Comparison of ENCODE assay signal across 19 cellular contexts in the genomic region with DNA sequence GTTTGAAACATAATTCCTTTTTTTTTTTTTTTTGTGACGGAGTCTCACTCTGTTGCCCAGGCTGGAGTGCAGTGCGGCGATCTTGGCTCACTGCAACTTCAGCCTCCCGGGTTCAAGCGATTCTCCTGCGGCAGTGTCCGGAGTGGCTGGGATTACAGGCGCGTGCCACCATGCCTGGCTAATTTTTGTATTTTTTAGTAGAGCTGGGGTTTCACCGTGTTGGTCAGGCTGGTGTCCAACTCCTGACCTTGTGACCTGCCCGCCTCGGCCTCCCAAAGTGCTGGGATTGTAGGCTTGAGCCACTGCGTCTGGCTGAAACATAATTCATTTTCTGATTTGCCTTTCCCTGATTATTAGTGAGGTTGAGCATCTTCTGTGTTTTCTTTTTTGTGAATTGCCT. TPM values are rescaled to one million over a fixed set of nuclear protein-coding genes. Genes with fewer than 3 reads are reported as not detected.
DNase-seq lines count a peak whose midpoint lies in the region; ATAC-seq and TF ChIP-seq lines count a peak whose summit lies in the region.
"Not testable (repeated sequence)": the region's sequence is repeated elsewhere in the genome, so short reads cannot be mapped to it uniquely, and the experiment has no call there.
"Had no signal": no experiment of that assay in that cellular context is flagged by ENCODE, and none has a peak within 500 bp of the region (broad histone marks: within the 10 kb centered on the region; RNA-seq: fewer than 3 reads in every experiment).

No MANE protein-coding gene starts in this region.

- not testable (repeated sequence) for H3K79me2 ChIP-seq in H9 (ENCODE audit: insufficient read depth, low read length)

- H3K14ac ChIP-seq in H9 (ENCODE audit: insufficient read depth, low read length) = not testable (repeated sequence)

- H3K4me1 ChIP-seq in H9 (ENCODE audit: insufficient read depth, low read length); adipocyte (ENCODE audit: control insufficient read depth, insufficient read depth, low read length): not testable (repeated sequence)
- H3K4me1 ChIP-seq in Peyer's patch = peaks cover 0 to 10% (median 0%) of the 10 kb centered on the region in 4 donors

- TF ChIP-seq POLR2A in Peyer's patch (IDR thresholded peaks at IDR 0.05) = not testable (repeated sequence)

- H3K4me1 Mint-ChIP-seq in H9 = not testable (repeated sequence)
- H3K4me1 Mint-ChIP-seq in activated CD8-positive, alpha-beta T cell treated with anti-CD3 and anti-CD28 coated beads, Interleukin-2, amount 10 ng/mL, durations not matched to agents 7 days and 5 days (ENCODE audit: low read depth) = peaks cover 25% of the 10 kb centered on the region
- H3K4me1 Mint-ChIP-seq in naive thymus-derived CD8-positive, alpha-beta T cell = peaks cover 17 to 50% (median 44%) of the 10 kb centered on the region in 4 donors
- peaks cover 37% of the 10 kb centered on the region for H3K4me1 Mint-ChIP-seq in stimulated activated effector memory CD8-positive, alpha-beta T cell treated with anti-CD3 and anti-CD28 coated beads, Interleukin-12 subunit alpha, Interleukin-12 subunit beta, amount 100 ng/mL, for 72 hours

- not testable (repeated sequence) for H2BK12ac ChIP-seq in H9 (ENCODE audit: insufficient read length, low read depth, low read length)

- peak overlapping the region; percentile 6 to 16; a peak in 3 of 5 replicates for H3K4me3 Mint-ChIP-seq in H9
- peak overlapping the region; percentile 45 for H3K4me3 Mint-ChIP-seq in activated CD8-positive, alpha-beta T cell treated with anti-CD3 and anti-CD28 coated beads, Interleukin-2, amount 10 ng/mL, durations not matched to agents 7 days and 5 days
- peak overlapping the region; percentile 29 to 95 (median 77) for H3K4me3 Mint-ChIP-seq in naive thymus-derived CD8-positive, alpha-beta T cell
- peak overlapping the region; percentile 98 for H3K4me3 Mint-ChIP-seq in stimulated activated effector memory CD8-positive, alpha-beta T cell treated with anti-CD3 and anti-CD28 coated beads, Interleukin-12 subunit alpha, Interleukin-12 subunit beta, amount 100 ng/mL, for 72 hours

- WGBS in H9 (ENCODE audit: extremely low coverage, insufficient read length, low lambda C conversion rate) = no CpG with 5 or more reads among the region's 13 CpGs

- not testable (repeated sequence) for H3K79me1 ChIP-seq in H9 (ENCODE audit: insufficient read depth, low read depth, low read length, poor library complexity, severe bottlenecking)

- not testable (repeated sequence) for H2BK5ac ChIP-seq in H9 (ENCODE audit: insufficient read length, low read length)

- H2BK120ac ChIP-seq in H9 (ENCODE audit: low read depth, low read length, poor library complexity, severe bottlenecking) = not testable (repeated sequence)

- not testable (repeated sequence) for H3K9me3 ChIP-seq in H9 (ENCODE audit: control insufficient read depth, low read depth, low read length); Peyer's patch; adipocyte (ENCODE audit: control insufficient read depth, low read length)

- H3K36me3 ChIP-seq in Peyer's patch (peaks cover 0 to 34% (median 0%) of the 10 kb centered on the region in 3 donors), adipocyte (ENCODE audit: control insufficient read depth, insufficient read depth, low read length, severe bottlenecking) (peaks cover 38% of the 10 kb centered on the region)

- not testable (repeated sequence) for H2AFZ ChIP-seq in H9 (ENCODE audit: low read length)

- not testable (repeated sequence) for H3K27me3 Mint-ChIP-seq in H9 (ENCODE audit: low read depth); activated CD8-positive, alpha-beta T cell treated with anti-CD3 and anti-CD28 coated beads, Interleukin-2, amount 10 ng/mL, durations not matched to agents 7 days and 5 days (ENCODE audit: low read depth); naive thymus-derived CD8-positive, alpha-beta T cell

- not testable (repeated sequence) for TF ChIP-seq CTCF in AG10803 (conservative IDR thresholded peaks at IDR 0.05; ENCODE audit: low read length); H9 (conservative IDR thresholded peaks at IDR 0.05); Peyer's patch (IDR thresholded peaks at IDR 0.05); epithelial cell of proximal tubule (conservative IDR thresholded peaks at IDR 0.05; ENCODE audit: low read depth, low read length)

- not testable (repeated sequence) for H2BK20ac ChIP-seq in H9 (ENCODE audit: low read depth, low read length, poor library complexity, severe bottlenecking)

- not testable (repeated sequence) for H3K23me2 ChIP-seq in H9 (ENCODE audit: insufficient read length, low read depth, low read length, poor library complexity, severe bottlenecking)

- not testable (repeated sequence) for H3K4ac ChIP-seq in H9 (ENCODE audit: low read depth, low read length)

- H3K23ac ChIP-seq in H9 (ENCODE audit: insufficient read length, low read depth, low read length) = not testable (repeated sequence)

- H4K91ac ChIP-seq in H9 (ENCODE audit: insufficient read length, low read depth, low read length) = not testable (repeated sequence)

- H4K20me1 ChIP-seq in H9 (ENCODE audit: control insufficient read depth, insufficient read depth, insufficient read length) = not testable (repeated sequence)

- POLR2A ChIA-PET in activated CD8-positive, alpha-beta T cell treated with anti-CD3 and anti-CD28 coated beads, Interleukin-2, amount 10 ng/mL, durations not matched to agents 7 days and 5 days (lab: Charles Lee) = not testable (repeated sequence)
- POLR2A ChIA-PET in naive thymus-derived CD8-positive, alpha-beta T cell (lab: Charles Lee) = interaction anchor here (0.7 kb wide), 1 partner anchor 848 kb away, joined by 6 read pairs; no protein-coding TSS in a partner anchor

- H2AK5ac ChIP-seq in H9 (ENCODE audit: insufficient read length, low read length) = not testable (repeated sequence)

- H2BK15ac ChIP-seq in H9 (ENCODE audit: low read depth, low read length) = not testable (repeated sequence)

- not testable (repeated sequence) for DNase-seq in AG10803 (ENCODE audit: low read depth); H9; activated CD8-positive, alpha-beta T cell treated with anti-CD3 and anti-CD28 coated beads, Interleukin-2, amount 10 ng/mL, durations not matched to agents 7 days and 5 days; adipocyte (ENCODE audit: low read depth); epithelial cell of proximal tubule (ENCODE audit: low read depth); naive thymus-derived CD8-positive, alpha-beta T cell; stimulated activated effector memory CD8-positive, alpha-beta T cell treated with anti-CD3 and anti-CD28 coated beads, Interleukin-12 subunit alpha, Interleukin-12 subunit beta, amount 100 ng/mL, for 72 hours (ENCODE audit: low spot score in 2 of 2)
- DNase-seq in Peyer's patch = peak in 2 of 3 donors; percentile 6 to 10

- not testable (repeated sequence) for H3T11ph ChIP-seq in H9 (ENCODE audit: low read length)

- not testable (repeated sequence) for H3K4me2 ChIP-seq in H9 (ENCODE audit: insufficient read depth, insufficient read length, low read length)

- ATAC-seq in activated CD8-positive, alpha-beta T cell treated with anti-CD3 and anti-CD28 coated beads, Interleukin-2, amount 10 ng/mL, durations not matched to agents 7 days and 5 days; naive thymus-derived CD8-positive, alpha-beta T cell; stimulated activated effector memory CD8-positive, alpha-beta T cell treated with anti-CD3 and anti-CD28 coated beads, Interleukin-12 subunit alpha, Interleukin-12 subunit beta, amount 100 ng/mL, for 72 hours: not testable (repeated sequence)

- CTCF ChIA-PET in activated CD8-positive, alpha-beta T cell treated with anti-CD3 and anti-CD28 coated beads, Interleukin-2, amount 10 ng/mL, durations not matched to agents 7 days and 5 days (lab: Charles Lee) = interaction anchor here (1.1 kb wide), 1 partner anchor 129 kb away, joined by 3 read pairs; no protein-coding TSS in a partner anchor

- H3K56ac ChIP-seq in H9 (ENCODE audit: insufficient read length, low read depth, low read length) = not testable (repeated sequence)

- not testable (repeated sequence) for H4K8ac ChIP-seq in H9 (replicated peaks; ENCODE audit: insufficient read length, low read depth, low read length)

- H4K5ac ChIP-seq in H9 (ENCODE audit: insufficient read length, low read depth, low read length) = not testable (repeated sequence)

- peak overlapping the region; percentile 7; the same call in 1 of the 2 replicates for H3K4me3 ChIP-seq in AG10803 (ENCODE audit: low read length)
- H3K4me3 ChIP-seq in Peyer's patch = not testable (repeated sequence)
- H3K4me3 ChIP-seq in adipocyte (ENCODE audit: low read length) = peak overlapping the region; percentile 86
- peak overlapping the region; percentile 89 for H3K4me3 ChIP-seq in epithelial cell of proximal tubule (ENCODE audit: low read depth, low read length)

- not testable (repeated sequence) for H3K27ac Mint-ChIP-seq in H9; activated CD8-positive, alpha-beta T cell treated with anti-CD3 and anti-CD28 coated beads, Interleukin-2, amount 10 ng/mL, durations not matched to agents 7 days and 5 days; stimulated activated effector memory CD8-positive, alpha-beta T cell treated with anti-CD3 and anti-CD28 coated beads, Interleukin-12 subunit alpha, Interleukin-12 subunit beta, amount 100 ng/mL, for 72 hours
- H3K27ac Mint-ChIP-seq in naive thymus-derived CD8-positive, alpha-beta T cell = peak overlapping the region in 5 of 10 donors; percentile 13 to 85 (median 47)

- peaks cover 7 to 44% (median 38%) of the 10 kb centered on the region in 3 experiments for H3K36me3 Mint-ChIP-seq in H9 (ENCODE audit: insufficient read depth in 1 of 3, low read depth in 3 of 3)
- peaks cover 37% of the 10 kb centered on the region for H3K36me3 Mint-ChIP-seq in activated CD8-positive, alpha-beta T cell treated with anti-CD3 and anti-CD28 coated beads, Interleukin-2, amount 10 ng/mL, durations not matched to agents 7 days and 5 days (ENCODE audit: low read depth)
- peaks cover 6 to 47% (median 15%) of the 10 kb centered on the region in 3 donors for H3K36me3 Mint-ChIP-seq in naive thymus-derived CD8-positive, alpha-beta T cell
- H3K36me3 Mint-ChIP-seq in stimulated activated effector memory CD8-positive, alpha-beta T cell treated with anti-CD3 and anti-CD28 coated beads, Interleukin-12 subunit alpha, Interleukin-12 subunit beta, amount 100 ng/mL, for 72 hours = peaks cover 65% of the 10 kb centered on the region

- H3K9me3 Mint-ChIP-seq in H9; activated CD8-positive, alpha-beta T cell treated with anti-CD3 and anti-CD28 coated beads, Interleukin-2, amount 10 ng/mL, durations not matched to agents 7 days and 5 days (ENCODE audit: insufficient read depth); naive thymus-derived CD8-positive, alpha-beta T cell; stimulated activated effector memory CD8-positive, alpha-beta T cell treated with anti-CD3 and anti-CD28 coated beads, Interleukin-12 subunit alpha, Interleukin-12 subunit beta, amount 100 ng/mL, for 72 hours: not testable (repeated sequence)

- H3K18ac ChIP-seq in H9 (ENCODE audit: insufficient read length, low read depth, low read length) = not testable (repeated sequence)

- H3K9ac ChIP-seq in H9 (ENCODE audit: extremely low read depth, insufficient read length, low read length); adipocyte (ENCODE audit: low read length): not testable (repeated sequence)

- H3K27ac ChIP-seq in H9 (ENCODE audit: insufficient read length, low read depth, low read length); Peyer's patch: not testable (repeated sequence)

- not testable (repeated sequence) for H3K27me3 ChIP-seq in H9 (ENCODE audit: insufficient read depth, low read length); Peyer's patch; adipocyte (replicated peaks; ENCODE audit: control insufficient read depth, insufficient read depth, low read length)

RNA-seq across cellular contexts. Expression of gene MMD2, which starts 16.6 kb away (rescaled TPM):
- total RNA-seq in H9 (2021) = 0.11 and 0.20 TPM in 2 replicates
- total RNA-seq in Peyer's patch = not detected
- not detected for total RNA-seq in activated CD8-positive, alpha-beta T cell treated with anti-CD3 and anti-CD28 coated beads, Interleukin-2, amount 10 ng/mL, durations not matched to agents 7 days and 5 days
- total RNA-seq in epithelial cell of proximal tubule = not detected in 2 replicates
- not detected for total RNA-seq in naive thymus-derived CD8-positive, alpha-beta T cell
- polyA plus RNA-seq in naive thymus-derived CD8-positive, alpha-beta T cell = not detected
- total RNA-seq: A172; cardiac muscle cell; dermis microvascular lymphatic vessel endothelial cell; HT1080; kidney epithelial cell; LHCN-M2; SJCRH30; stomach; T-helper 2 cell treated with Interferon-gamma antibody and Interleukin-4, amounts not matched to agents 100 ng/mL and 5 ng/mL, for 36 hours; upper lobe of left lung had no signal
- polyA plus RNA-seq: cardiac muscle cell, esophagus, stomach had no signal

Comparison
In these comparisons a context has a peak if more than half of its experiments do, and no peak if none do; other contexts are left out.
1. H3K4me3 Mint-ChIP-seq: peak in every context shown above with its lines; median percentile 98 in stimulated activated effector memory CD8-positive, alpha-beta T cell treated with anti-CD3 and anti-CD28 coated beads, Interleukin-12 subunit alpha, Interleukin-12 subunit beta, amount 100 ng/mL, for 72 hours; 77 in naive thymus-derived CD8-positive, alpha-beta T cell; 45 in activated CD8-positive, alpha-beta T cell treated with anti-CD3 and anti-CD28 coated beads, Interleukin-2, amount 10 ng/mL, durations not matched to agents 7 days and 5 days; 11 in H9.